In the genomic region with DNA sequence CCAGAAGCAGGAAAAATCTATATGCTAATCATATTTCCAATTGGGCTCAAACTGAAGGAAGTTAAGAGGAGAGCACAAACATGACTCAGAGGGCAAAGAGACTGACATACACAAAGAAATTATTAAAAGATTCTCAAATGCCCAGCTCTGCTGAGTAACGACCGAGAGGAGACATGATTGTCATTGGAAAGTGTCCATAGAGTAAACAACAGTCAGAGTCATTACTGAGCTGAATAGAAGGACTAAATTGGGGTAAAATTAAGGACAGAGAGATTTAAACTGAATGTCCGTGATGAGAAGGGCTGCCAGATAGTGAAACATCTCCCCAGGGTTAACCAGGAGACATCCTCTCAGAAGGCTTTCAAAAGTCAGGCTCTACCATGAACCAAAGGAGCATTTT, we compare ENCODE assay signal across 14 cellular contexts.
DNase-seq lines count a peak whose midpoint lies in the region; ATAC-seq and TF ChIP-seq lines count a peak whose summit lies in the region.
"Had no signal": no experiment of that assay in that cellular context is flagged by ENCODE, and none has a peak within 500 bp of the region (broad histone marks: within the 10 kb centered on the region; RNA-seq: fewer than 3 reads in every experiment).

No MANE protein-coding gene starts in this region.

- H3K4me2 ChIP-seq in mesenchymal stem cell (ENCODE audit: low read length, poor library complexity, severe bottlenecking) = no peak overlapping the region

- ATAC-seq in HG02588 (IDR thresholded peaks at IDR 0.05; ENCODE audit: unreplicated experiment) (no peak), GM19351 (IDR thresholded peaks at IDR 0.05; ENCODE audit: unreplicated experiment) (no peak)
- ATAC-seq: naive thymus-derived CD8-positive, alpha-beta T cell had no signal

- H3K4me3 ChIP-seq in mesenchymal stem cell (ENCODE audit: insufficient read depth in 1 of 2, low read depth in 1 of 2, low read length in 2 of 2) = peak overlapping the region in 1 of 2 experiments; percentile 39
- H3K4me3 ChIP-seq: right lobe of liver had no signal

- TF ChIP-seq CTCF in VCaP (conservative IDR thresholded peaks at IDR 0.05) = no peak

- H3K27ac ChIP-seq in VCaP (peak overlapping the region; percentile 75), mesenchymal stem cell (ENCODE audit: low read length, poor library complexity, severe bottlenecking) (no peak overlapping the region)
- H3K27ac ChIP-seq: right lobe of liver had no signal

- H3K27me3 ChIP-seq in mesenchymal stem cell (ENCODE audit: control insufficient read depth in 1 of 2, insufficient read depth in 1 of 2, low read length in 2 of 2) = no peaks in the 10 kb centered on the region
- H3K27me3 ChIP-seq: right lobe of liver had no signal

- H3K4me1 ChIP-seq in mesenchymal stem cell (ENCODE audit: control insufficient read depth, insufficient read depth, low read depth, low read length) = peaks cover 1% of the 10 kb centered on the region
- H3K4me1 ChIP-seq: right lobe of liver had no signal

- DNase-seq in DMS153 treated with DMSO at 0.1 percent for 48 hours (lab: John Stamatoyannopoulos, UW; ENCODE audit: unreplicated experiment) (peak; percentile 51), NCI-H1105 treated with DMSO at 0.1 percent for 48 hours (lab: John Stamatoyannopoulos, UW) (peak; percentile 60), mesenchymal stem cell (peak; percentile 37), SK-N-DZ (ENCODE audit: low spot score) (no peak), middle frontal gyrus (ENCODE audit: extremely low spot score, low spot score) (no peak)
- DNase-seq: activated T-cell treated with anti-CD3 and anti-CD28 coated beads, Interleukin-2, amount 50 U/mL, for 24 hours; CD4-positive, alpha-beta memory T cell; naive thymus-derived CD8-positive, alpha-beta T cell; NCI-H524 treated with DMSO at 0.1 percent for 48 hours; right lobe of liver; SIG-M5 had no signal

- no peak overlapping the region for H4K91ac ChIP-seq in mesenchymal stem cell (ENCODE audit: low read length)

- H2BK120ac ChIP-seq in mesenchymal stem cell (ENCODE audit: low read depth, low read length) = no peak overlapping the region

- 15% methylated on average over 3 of the region's 3 CpGs for WGBS in mesenchymal stem cell

- H4K8ac ChIP-seq in mesenchymal stem cell (ENCODE audit: low read length) = no peak overlapping the region

- H2BK12ac ChIP-seq in mesenchymal stem cell (ENCODE audit: low read length in 2 of 2) = no peak overlapping the region

- no peaks in the 10 kb centered on the region for H3K9me3 ChIP-seq in mesenchymal stem cell (ENCODE audit: control insufficient read depth, low read length)
- H3K9me3 ChIP-seq: right lobe of liver had no signal

- no peak overlapping the region for H2AFZ ChIP-seq in mesenchymal stem cell (ENCODE audit: low read depth, low read length)

- H2BK5ac ChIP-seq in mesenchymal stem cell (ENCODE audit: low read depth, low read length, poor library complexity, severe bottlenecking) = no peak overlapping the region

- peak overlapping the region; percentile 74 for H3K9ac ChIP-seq in mesenchymal stem cell (ENCODE audit: low read length)

- H2BK15ac ChIP-seq in mesenchymal stem cell (ENCODE audit: low read depth, poor library complexity, severe bottlenecking) = no peak overlapping the region

- H3K18ac ChIP-seq in mesenchymal stem cell (ENCODE audit: low read depth in 1 of 2, low read length in 2 of 2) = no peak overlapping the region

- H3K79me1 ChIP-seq in mesenchymal stem cell (replicated peaks; ENCODE audit: low read length, poor library complexity, severe bottlenecking) = no peaks in the 10 kb centered on the region

- H2AK5ac ChIP-seq in mesenchymal stem cell (ENCODE audit: low read length, severe bottlenecking) = no peak overlapping the region

- no peak overlapping the region for H3K23ac ChIP-seq in mesenchymal stem cell (ENCODE audit: low read length in 2 of 2)

- no peak overlapping the region for H3K4ac ChIP-seq in mesenchymal stem cell (ENCODE audit: low read depth in 1 of 2, low read length in 2 of 2)

- no peak overlapping the region for H3K14ac ChIP-seq in mesenchymal stem cell (ENCODE audit: low read length in 2 of 2)

- H3K36me3 ChIP-seq in mesenchymal stem cell (ENCODE audit: control insufficient read depth in 1 of 2, insufficient read depth in 2 of 2, low read depth in 1 of 2, low read length in 2 of 2) = no peaks in the 10 kb centered on the region
- H3K36me3 ChIP-seq: right lobe of liver had no signal

Comparison
In these comparisons a context has a peak if more than half of its experiments do, and no peak if none do; other contexts are left out.
1. DNase-seq: peak in DMS153 treated with DMSO at 0.1 percent for 48 hours (single experiment), NCI-H1105 treated with DMSO at 0.1 percent for 48 hours (single experiment) and mesenchymal stem cell (single experiment); none in SK-N-DZ (single experiment) and middle frontal gyrus (single experiment).